ENCODE assay signal across 18 cellular contexts in genomic region chr3:58425782-58426181, GRCh38.
"Had no signal": no experiment of that assay in that cellular context is flagged by ENCODE, and none has a peak within 500 bp of the region (broad histone marks: within the 10 kb centered on the region; RNA-seq: fewer than 3 reads in every experiment).

No MANE protein-coding gene starts in this region.

- H3K27ac Mint-ChIP-seq: activated T-helper 2 cell treated with anti-CD3 and anti-CD28 coated beads, Interferon-gamma antibody, Interleukin-2, Interleukin-4, amounts not matched to agents 10 μg/mL and 5 μg/mL and 100 μg/mL, durations not matched to agents 14 hours and 24 hours and 36 hours; mesothelial cell of epicardium; neural progenitor cell had no signal

- H3K36me3 ChIP-seq: ovary had no signal

- H3K27me3 ChIP-seq: gastroesophageal sphincter, neural progenitor cell, ovary, tibial artery had no signal

- ATAC-seq: gastroesophageal sphincter, left colon, lower lobe of right lung had no signal

- H2AFZ ChIP-seq: neural progenitor cell had no signal

- H3K27me3 Mint-ChIP-seq: dendritic cell treated with granulocyte-macrophage colony-stimulating factor and Interleukin-4, amounts not matched to agents 40 ng/mL and 50 ng/mL, for 4 days had no signal

- DNase-seq: activated CD4-positive, CD25-positive, alpha-beta regulatory T cell treated with anti-CD3 and anti-CD28 coated beads, Interleukin-2, amount 50 U/mL, for 72 hours; activated CD8-positive, alpha-beta memory T cell treated with anti-CD3 and anti-CD28 coated beads for 24 hours; activated naive CD4-positive, alpha-beta T cell treated with anti-CD3 and anti-CD28 coated beads, Interleukin-2, amount 50 U/mL, for 16 hours; amniotic stem cell; cerebellar nuclear complex; left colon; lower lobe of right lung; ovary; stimulated activated CD4-positive, alpha-beta T cell treated with anti-CD3 and anti-CD28 coated beads, Interleukin-1b, Interleukin-23, amount 100 ng/mL, for 48 hours; T-helper 1 cell; tibial artery had no signal

- H3K9ac ChIP-seq: neural progenitor cell had no signal

- FAIRE-seq: urothelium cell line had no signal

- H3K9me3 Mint-ChIP-seq: activated T-helper 2 cell treated with anti-CD3 and anti-CD28 coated beads, Interferon-gamma antibody, Interleukin-2, Interleukin-4, amounts not matched to agents 10 μg/mL and 5 μg/mL and 100 μg/mL, durations not matched to agents 14 hours and 24 hours and 36 hours; dendritic cell treated with granulocyte-macrophage colony-stimulating factor and Interleukin-4, amounts not matched to agents 40 ng/mL and 50 ng/mL, for 4 days; mesothelial cell of epicardium; neural progenitor cell had no signal

- H3K27ac ChIP-seq: lower lobe of right lung, neural progenitor cell, ovary, SK-N-MC, tibial artery had no signal

- H3K4me2 ChIP-seq: neural progenitor cell had no signal

- H3K9me3 ChIP-seq: gastroesophageal sphincter, lower lobe of right lung, ovary, tibial artery had no signal

- H3K4me1 Mint-ChIP-seq: mesothelial cell of epicardium, neural progenitor cell had no signal

- H3K4me3 ChIP-seq: gastroesophageal sphincter, lower lobe of right lung, neural progenitor cell, ovary, SK-N-MC, tibial artery had no signal

- H3K4me1 ChIP-seq: neural progenitor cell had no signal

- H3K4me3 Mint-ChIP-seq: dendritic cell treated with granulocyte-macrophage colony-stimulating factor and Interleukin-4, amounts not matched to agents 40 ng/mL and 50 ng/mL, for 4 days; mesothelial cell of epicardium; neural progenitor cell had no signal
